ENCODE assay signal across 1 cellular context in genomic region chr14:103122578-103123127, GRCh38.
A peak's percentile ranks its signal among the peaks of the same experiment; 100 is the strongest.
TF ChIP-seq lines count a peak whose summit lies in the region.

No MANE protein-coding gene starts in this region.

TF ChIP-seq in A549, 52 proteins besides CTCF, POLR2A, EP300 and RAD21 (continued from another document):
- peak; percentile 20; the same call in 1 of the 2 replicates for TF ChIP-seq ATOH8 (CRISPR knock-in tag; IDR thresholded peaks at IDR 0.05; ENCODE audit: low read depth)
- no peak for TF ChIP-seq POLR2AphosphoS2 (conservative IDR thresholded peaks at IDR 0.05; ENCODE audit: low read length)
- no peak for TF ChIP-seq SREBF2 (IDR thresholded peaks at IDR 0.05)
- TF ChIP-seq TP53 (CRISPR knock-in tag; IDR thresholded peaks at IDR 0.05): peak; percentile 59; the same call in 1 of the 2 replicates
- no peak for TF ChIP-seq FOXS1 (CRISPR knock-in tag; IDR thresholded peaks at IDR 0.05)
- no peak for TF ChIP-seq KDM5A (IDR thresholded peaks at IDR 0.05)
- no peak for TF ChIP-seq RFX5 (IDR thresholded peaks at IDR 0.05)
